1 cellular context compared by ENCODE assay signal in the genomic region with DNA sequence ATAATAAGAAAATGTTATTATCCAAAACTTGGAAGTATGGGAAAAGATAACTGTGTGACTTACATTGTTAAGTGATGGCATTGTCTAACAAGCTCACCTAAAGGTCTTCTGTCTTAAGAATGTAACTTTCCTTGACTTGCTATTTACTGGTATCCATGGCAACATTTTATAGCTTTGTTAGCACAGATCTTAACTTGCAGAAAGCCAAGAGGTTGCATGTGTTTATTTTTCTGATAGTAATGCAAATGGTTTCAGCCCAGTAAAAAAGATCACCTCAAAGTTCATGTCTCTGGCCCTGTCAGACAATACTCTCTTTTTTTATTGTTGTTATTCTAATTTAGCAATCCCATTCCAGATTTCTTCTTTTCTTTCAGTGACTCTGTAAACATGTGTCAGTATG.
TF ChIP-seq lines count a peak whose summit lies in the region.

No MANE protein-coding gene starts in this region.

TF ChIP-seq in endothelial cell of umbilical vein, 7 proteins besides CTCF, POLR2A, EP300 and RAD21 (continued from another document):
- TF ChIP-seq JUN (IDR thresholded peaks at IDR 0.05; ENCODE audit: borderline replicate concordance, insufficient read depth, insufficient read length, low read depth) (no peak), FOS (IDR thresholded peaks at IDR 0.05; ENCODE audit: borderline replicate concordance, insufficient read depth, low read length) (no peak), MYC (IDR thresholded peaks at IDR 0.05; ENCODE audit: low read depth, low read length) (no peak), GATA2 (IDR thresholded peaks at IDR 0.05; ENCODE audit: insufficient read depth, insufficient read length, low read depth, low read length) (no peak)
TF ChIP-seq in endothelial cell of umbilical vein: peak in this region for 0.
